ENCODE assay signal across 11 cellular contexts in genomic region chr14:39492267-39492666, GRCh38.
A peak's percentile ranks its signal among the peaks of the same experiment; 100 is the strongest.
DNase-seq lines count a peak whose midpoint lies in the region; ATAC-seq and TF ChIP-seq lines count a peak whose summit lies in the region.
"Had no signal": no experiment of that assay in that cellular context is flagged by ENCODE, and none has a peak within 500 bp of the region (broad histone marks: within the 10 kb centered on the region; RNA-seq: fewer than 3 reads in every experiment).

No MANE protein-coding gene starts in this region.

- H3K27me3 Mint-ChIP-seq in activated CD8-positive, alpha-beta T cell treated with anti-CD3 and anti-CD28 coated beads, Interleukin-2, amount 10 ng/mL, durations not matched to agents 7 days and 5 days (ENCODE audit: low read depth): peaks cover 3% of the 10 kb centered on the region

- DNase-seq in H4 (ENCODE audit: low spot score) (peak; percentile 21), SK-N-SH (no peak), fibroblast of villous mesenchyme (ENCODE audit: low read depth) (peak; percentile 37), skeletal muscle cell (ENCODE audit: low read depth) (peak; percentile 76), amygdala (lab: John Stamatoyannopoulos, UW) (no peak), NCI-H1436 (lab: John Stamatoyannopoulos, UW) (no peak)
- no peak for DNase-seq in activated CD8-positive, alpha-beta T cell treated with anti-CD3 and anti-CD28 coated beads, Interleukin-2, amount 10 ng/mL, durations not matched to agents 7 days and 5 days
- DNase-seq: activated T-cell treated with anti-CD3 and anti-CD28 coated beads, Interleukin-2, amount 50 U/mL, for 72 hours; NCI-H774 had no signal

- H3K4me1 ChIP-seq in SK-N-SH (ENCODE audit: control insufficient read depth in 1 of 2, insufficient read depth in 2 of 2, low read depth in 1 of 2, low read length in 1 of 2): peaks cover 0 to 3% of the 10 kb centered on the region in 2 experiments; a peak in 1 of 4 replicates
- H3K4me1 ChIP-seq: prostate gland had no signal

- no peaks in the 10 kb centered on the region for H3K36me3 ChIP-seq in SK-N-SH (replicated peaks in 1 of 2; ENCODE audit: control insufficient read depth in 1 of 2, insufficient read depth in 2 of 2, low read length in 1 of 2)
- H3K36me3 ChIP-seq: prostate gland had no signal

- H3K4me3 Mint-ChIP-seq in activated CD8-positive, alpha-beta T cell treated with anti-CD3 and anti-CD28 coated beads, Interleukin-2, amount 10 ng/mL, durations not matched to agents 7 days and 5 days: no peak overlapping the region
- H3K4me3 Mint-ChIP-seq: activated T-cell treated with anti-CD3 and anti-CD28 coated beads, Interleukin-2, amount 50 U/mL, for 72 hours had no signal

- no peak overlapping the region for H3K27ac Mint-ChIP-seq in activated CD8-positive, alpha-beta T cell treated with anti-CD3 and anti-CD28 coated beads, Interleukin-2, amount 10 ng/mL, durations not matched to agents 7 days and 5 days
- H3K27ac Mint-ChIP-seq: activated T-cell treated with anti-CD3 and anti-CD28 coated beads, Interleukin-2, amount 50 U/mL, for 72 hours had no signal

- no peak for TF ChIP-seq CTCF in SK-N-SH (IDR thresholded peaks at IDR 0.05)
- no peak for TF ChIP-seq CTCF in fibroblast of villous mesenchyme (IDR thresholded peaks at IDR 0.05; ENCODE audit: insufficient read depth, low read depth, low read length)

- H2AFZ ChIP-seq in SK-N-SH (ENCODE audit: low read depth): no peak overlapping the region

- H3K9me3 Mint-ChIP-seq in activated CD8-positive, alpha-beta T cell treated with anti-CD3 and anti-CD28 coated beads, Interleukin-2, amount 10 ng/mL, durations not matched to agents 7 days and 5 days (ENCODE audit: insufficient read depth): no peaks in the 10 kb centered on the region

- H3K4me3 ChIP-seq in SK-N-SH (ENCODE audit: low read depth in 2 of 2, low read length in 1 of 2) (no peak overlapping the region), fibroblast of villous mesenchyme (ENCODE audit: low read depth, low read length) (no peak overlapping the region), skeletal muscle cell (ENCODE audit: low read depth, low read length) (no peak overlapping the region)
- H3K4me3 ChIP-seq: prostate gland had no signal

- no peaks in the 10 kb centered on the region for H3F3A ChIP-seq in SK-N-SH (replicated peaks; ENCODE audit: insufficient read depth)

- no peaks in the 10 kb centered on the region for H3K36me3 Mint-ChIP-seq in activated CD8-positive, alpha-beta T cell treated with anti-CD3 and anti-CD28 coated beads, Interleukin-2, amount 10 ng/mL, durations not matched to agents 7 days and 5 days (ENCODE audit: low read depth)

- no peaks in the 10 kb centered on the region for H3K79me2 ChIP-seq in SK-N-SH (ENCODE audit: insufficient read depth)

- no peak for ATAC-seq in activated CD8-positive, alpha-beta T cell treated with anti-CD3 and anti-CD28 coated beads, Interleukin-2, amount 10 ng/mL, durations not matched to agents 7 days and 5 days
- no peak for ATAC-seq in HG02642 (IDR thresholded peaks at IDR 0.05; ENCODE audit: poor library complexity, unreplicated experiment)
- ATAC-seq: activated T-cell treated with anti-CD3 and anti-CD28 coated beads, Interleukin-2, amount 50 U/mL, for 72 hours had no signal

- CTCF ChIA-PET in SK-N-SH (lab: Yijun Ruan, JAX): no interaction called here
- CTCF ChIA-PET in activated CD8-positive, alpha-beta T cell treated with anti-CD3 and anti-CD28 coated beads, Interleukin-2, amount 10 ng/mL, durations not matched to agents 7 days and 5 days (lab: Charles Lee): no interaction called here

- H3K9me3 ChIP-seq in SK-N-SH: no peaks in the 10 kb centered on the region
- H3K9me3 ChIP-seq: prostate gland had no signal

- no peaks in the 10 kb centered on the region for H4K20me1 ChIP-seq in SK-N-SH (ENCODE audit: insufficient read depth)

- no peaks in the 10 kb centered on the region for H3K27me3 ChIP-seq in SK-N-SH (ENCODE audit: insufficient read depth)

- POLR2A ChIA-PET in SK-N-SH (lab: Yijun Ruan, JAX): no interaction called here
- POLR2A ChIA-PET in activated CD8-positive, alpha-beta T cell treated with anti-CD3 and anti-CD28 coated beads, Interleukin-2, amount 10 ng/mL, durations not matched to agents 7 days and 5 days (lab: Charles Lee): no interaction called here

- TF ChIP-seq EP300 in SK-N-SH (IDR thresholded peaks at IDR 0.05; ENCODE audit: borderline replicate concordance in 1 of 2, low read depth in 1 of 2, low read length in 1 of 2): no peak

- no peak for TF ChIP-seq RAD21 in SK-N-SH (IDR thresholded peaks at IDR 0.05; ENCODE audit: low read length)

- WGBS in SK-N-SH (ENCODE audit: low lambda C conversion rate): 22% methylated on average over 2 of the region's 2 CpGs

- no peak overlapping the region for H3K27ac ChIP-seq in SK-N-SH (ENCODE audit: low read depth in 2 of 2, low read length in 1 of 2)
- H3K27ac ChIP-seq: prostate gland had no signal

- H3K4me2 ChIP-seq in SK-N-SH: no peak overlapping the region

- H3K9ac ChIP-seq in SK-N-SH: no peak overlapping the region

- no peaks in the 10 kb centered on the region for H3K4me1 Mint-ChIP-seq in activated CD8-positive, alpha-beta T cell treated with anti-CD3 and anti-CD28 coated beads, Interleukin-2, amount 10 ng/mL, durations not matched to agents 7 days and 5 days (ENCODE audit: low read depth)

- H3K9me2 ChIP-seq in SK-N-SH: no peaks in the 10 kb centered on the region

TF ChIP-seq in SK-N-SH, 30 proteins besides CTCF, POLR2A, EP300 and RAD21:
- TF ChIP-seq CHD2 (IDR thresholded peaks at IDR 0.05; ENCODE audit: low read length, partially characterized antibody): no peak
- TF ChIP-seq SMC3 (IDR thresholded peaks at IDR 0.05; ENCODE audit: low read depth, low read length): no peak
- peak; percentile 44; the same call in 1 of the 2 replicates for TF ChIP-seq JUND (IDR thresholded peaks at IDR 0.05)
- TF ChIP-seq FOXM1 (IDR thresholded peaks at IDR 0.05; ENCODE audit: low read depth): no peak
- TF ChIP-seq RCOR1 (IDR thresholded peaks at IDR 0.05; ENCODE audit: low read length): no peak
- no peak for TF ChIP-seq MXI1 (IDR thresholded peaks at IDR 0.05; ENCODE audit: low read depth, low read length)
- no peak for TF ChIP-seq SIN3A (IDR thresholded peaks at IDR 0.05; ENCODE audit: borderline replicate concordance, low read depth, low read length)
- TF ChIP-seq RFX5 (IDR thresholded peaks at IDR 0.05; ENCODE audit: low read length): no peak
- no peak for TF ChIP-seq MEF2A (IDR thresholded peaks at IDR 0.05; ENCODE audit: borderline replicate concordance, low read depth)
- peak; percentile 56; the same call in 1 of the 2 replicates for TF ChIP-seq FOSL2 (IDR thresholded peaks at IDR 0.05; ENCODE audit: borderline replicate concordance, low read depth)
- peak; percentile 41; the same call in 1 of the 2 replicates for TF ChIP-seq PBX3 (IDR thresholded peaks at IDR 0.05)
- no peak for TF ChIP-seq POLR2AphosphoS5 (IDR thresholded peaks at IDR 0.05; ENCODE audit: low read depth, low read length)
- TF ChIP-seq NRF1 (IDR thresholded peaks at IDR 0.05; ENCODE audit: low read depth, low read length): no peak
- TF ChIP-seq ZBTB33 (IDR thresholded peaks at IDR 0.05; ENCODE audit: borderline replicate concordance, low read depth): no peak
- no peak for TF ChIP-seq YY1 (IDR thresholded peaks at IDR 0.05; ENCODE audit: low read depth)
- no peak for TF ChIP-seq IRF3 (IDR thresholded peaks at IDR 0.05; ENCODE audit: low read depth, low read length)

Comparison
In these comparisons a context has a peak if more than half of its experiments do, and no peak if none do; other contexts are left out.
1. DNase-seq: peak in H4 (single experiment), fibroblast of villous mesenchyme (single experiment) and skeletal muscle cell (single experiment); none in SK-N-SH (single experiment), amygdala (0 of 56), activated CD8-positive, alpha-beta T cell treated with anti-CD3 and anti-CD28 coated beads, Interleukin-2, amount 10 ng/mL, durations not matched to agents 7 days and 5 days (single experiment) and NCI-H1436 (single experiment).